8 cellular contexts compared by ENCODE assay signal in genomic region chr11:128587415-128587814, GRCh38. TPM values are rescaled to one million over a fixed set of nuclear protein-coding genes. Genes with fewer than 3 reads are reported as not detected.
DNase-seq lines count a peak whose midpoint lies in the region; ATAC-seq and TF ChIP-seq lines count a peak whose summit lies in the region.

TSS of gene ETS1 (minus strand) at chr11:128587558. CDS start at chr11:128573130, 14,428 bp downstream.

- H3K4me1 Mint-ChIP-seq in neural progenitor cell = peaks cover 29% of the 10 kb centered on the region

- no TSS peak for BruUV-seq in PC-3 (replicated peaks; lab: Mats Ljungman, UMichigan)

- H3K9me3 ChIP-seq in PC-3 (ENCODE audit: low read length) = no peaks in the 10 kb centered on the region
- no peaks in the 10 kb centered on the region for H3K9me3 ChIP-seq in neural progenitor cell (ENCODE audit: low read depth)

- H3K27ac Mint-ChIP-seq in neural progenitor cell = no peak within 1 kb of the TSS

- H3K4me2 ChIP-seq in PC-3 (ENCODE audit: low read length) (peak within 1 kb of the TSS; percentile 78), neural progenitor cell (peak within 1 kb of the TSS; percentile 67)

- TF ChIP-seq CTCF in PC-3 (conservative IDR thresholded peaks at IDR 0.05; ENCODE audit: low read depth, low read length) (no peak), fibroblast of the aortic adventitia (IDR thresholded peaks at IDR 0.05; ENCODE audit: insufficient read depth, low read length) (no peak), neural progenitor cell (IDR thresholded peaks at IDR 0.05) (no peak)

- peaks cover 43% of the 10 kb centered on the region for H3K27me3 Mint-ChIP-seq in neural progenitor cell (ENCODE audit: insufficient read depth, low read depth)

- intact Hi-C loops in PC-3 (cut with micrococcal nuclease) = no loop called here

- H3K27me3 ChIP-seq in PC-3 (ENCODE audit: low read length) = no peaks in the 10 kb centered on the region
- H3K27me3 ChIP-seq in neural progenitor cell = peaks cover 54% of the 10 kb centered on the region

- H3K79me2 ChIP-seq in PC-3 (ENCODE audit: low read length) (no peaks in the 10 kb centered on the region), neural progenitor cell (ENCODE audit: low read depth) (no peaks in the 10 kb centered on the region)

- H3K27ac ChIP-seq in PC-3 (ENCODE audit: low read length) = no peak within 1 kb of the TSS
- no peak within 1 kb of the TSS for H3K27ac ChIP-seq in neural progenitor cell

- no peaks in the 10 kb centered on the region for H3K36me3 Mint-ChIP-seq in neural progenitor cell

- H3K36me3 ChIP-seq in PC-3 (ENCODE audit: low read depth, low read length) (no peaks in the 10 kb centered on the region), neural progenitor cell (no peaks in the 10 kb centered on the region)

- peak; percentile 35 for ATAC-seq in PC-3
- no peak for ATAC-seq in HG03139 (IDR thresholded peaks at IDR 0.05; ENCODE audit: unreplicated experiment)
- no peak for ATAC-seq in GM19463 (IDR thresholded peaks at IDR 0.05; ENCODE audit: unreplicated experiment)

- H3K4me3 ChIP-seq in PC-3 (ENCODE audit: low read length) (peak within 1 kb of the TSS; percentile 62), fibroblast of the aortic adventitia (ENCODE audit: low read depth, low read length) (peak within 1 kb of the TSS; percentile 1), neural progenitor cell (peak within 1 kb of the TSS; percentile 10)

- H3K9ac ChIP-seq in PC-3 (ENCODE audit: low read length) (no peak within 1 kb of the TSS), neural progenitor cell (no peak within 1 kb of the TSS)

- H3K4me3 Mint-ChIP-seq in neural progenitor cell = peak within 1 kb of the TSS; percentile 75

- H4K20me1 ChIP-seq in PC-3 (ENCODE audit: low read length) (no peaks in the 10 kb centered on the region), neural progenitor cell (ENCODE audit: low read depth) (peaks cover 7% of the 10 kb centered on the region)

- H3K4me1 ChIP-seq in PC-3 (ENCODE audit: insufficient read depth, low read length) (peaks cover 11% of the 10 kb centered on the region), neural progenitor cell (peaks cover 31% of the 10 kb centered on the region)

- peaks cover 6% of the 10 kb centered on the region for H3K9me3 Mint-ChIP-seq in neural progenitor cell

- CTCF ChIA-PET in PC-3 (lab: Charles Lee) (interaction anchor here (0.6 kb wide), 1 partner anchor 454 kb away, joined by 4 read pairs; no protein-coding TSS in a partner anchor), HEK293T (lab: Yijun Ruan, JAX) (no interaction called here)

- H2AFZ ChIP-seq in PC-3 (ENCODE audit: low read length) (peak within 1 kb of the TSS; percentile 76), neural progenitor cell (replicated peaks) (no peak within 1 kb of the TSS)

- POLR2A ChIA-PET in PC-3 (lab: Charles Lee; ENCODE audit: unreplicated experiment) (no interaction called here), HEK293T (lab: Yijun Ruan, JAX) (no interaction called here)

- DNase-seq in Daoy (ENCODE audit: low read depth) = peak; percentile 29
- DNase-seq in PC-3 = peak; percentile 76
- DNase-seq in fibroblast of the aortic adventitia (ENCODE audit: low read depth) = no peak
- DNase-seq in neural progenitor cell (ENCODE audit: low spot score) = peak; percentile 49
- DNase-seq in HEK293T (ENCODE audit: extremely low spot score) = no peak
- no peak for DNase-seq in stimulated activated CD4-positive, alpha-beta T cell treated with anti-CD3 and anti-CD28 coated beads, Interleukin-1b, Interleukin-23, amount 100 ng/mL, for 48 hours

- H3F3A ChIP-seq in PC-3 (ENCODE audit: low read length, unreplicated experiment) = no peaks in the 10 kb centered on the region
- H3F3A ChIP-seq in neural progenitor cell (ENCODE audit: low read depth) = peaks cover 7% of the 10 kb centered on the region

- H3K9me2 ChIP-seq in PC-3 (replicated peaks; ENCODE audit: low read length) = no peaks in the 10 kb centered on the region

TF ChIP-seq in HEK293T, 16 proteins besides CTCF, POLR2A, EP300 and RAD21:
- no peak for TF ChIP-seq CTBP1 (IDR thresholded peaks at IDR 0.05; ENCODE audit: borderline replicate concordance)
- TF ChIP-seq HDGF (IDR thresholded peaks at IDR 0.05; ENCODE audit: borderline replicate concordance) = no peak
- TF ChIP-seq TARDBP (IDR thresholded peaks at IDR 0.05) = no peak
- TF ChIP-seq FOXK2 (IDR thresholded peaks at IDR 0.05) = no peak
- no peak for TF ChIP-seq FOXM1 (IDR thresholded peaks at IDR 0.05; ENCODE audit: borderline replicate concordance)
- no peak for TF ChIP-seq NFRKB (IDR thresholded peaks at IDR 0.05)
- no peak for TF ChIP-seq FOXA1 (IDR thresholded peaks at IDR 0.05)
- no peak for TF ChIP-seq ZNF384 (IDR thresholded peaks at IDR 0.05)
- TF ChIP-seq BHLHE40 (IDR thresholded peaks at IDR 0.05; ENCODE audit: borderline replicate concordance) = no peak
- no peak for TF ChIP-seq SP1 (IDR thresholded peaks at IDR 0.05)
- TF ChIP-seq SUZ12 (IDR thresholded peaks at IDR 0.05) = no peak
- no peak for TF ChIP-seq L3MBTL2 (conservative IDR thresholded peaks at IDR 0.05)

RNA-seq across cellular contexts. Expression of gene ETS1, which starts in this region (rescaled TPM):
- total RNA-seq in Daoy (2014; rRNA removed; shearing (Covaris generic)) = 46.2 and 70.7 TPM in 2 replicates
- 52.0 and 59.5 TPM in 2 replicates for total RNA-seq in PC-3 (2014; rRNA removed)
- 35.5 and 35.7 TPM in 2 replicates for total RNA-seq in fibroblast of the aortic adventitia (ENCODE audit: low replicate concordance)
- 0.54 and 0.93 TPM in 2 replicates for total RNA-seq in neural progenitor cell (ENCODE audit: low replicate concordance)

Comparison
In these comparisons a context has a peak if more than half of its experiments do, and no peak if none do; other contexts are left out.
1. RNA of gene ETS1 (total RNA-seq): 46.2 to 70.7 TPM in Daoy, 52.0 to 59.5 TPM in PC-3 and 35.5 to 35.7 TPM in fibroblast of the aortic adventitia; 0.54 to 0.93 TPM in neural progenitor cell; every median in the first group is over 10 times any median in the second.
2. Peak in DNase-seq, H3K4me3 ChIP-seq and H3K4me2 ChIP-seq in neural progenitor cell; RNA of the gene not detected or under 1 TPM.
3. DNase-seq: peak in Daoy (single experiment) and PC-3 (single experiment); none in fibroblast of the aortic adventitia (single experiment), HEK293T (single experiment) and stimulated activated CD4-positive, alpha-beta T cell treated with anti-CD3 and anti-CD28 coated beads, Interleukin-1b, Interleukin-23, amount 100 ng/mL, for 48 hours (single experiment).
4. H3K4me3 ChIP-seq: peak in every context shown above with its lines; median percentile 62 in PC-3; 10 in neural progenitor cell; 1 in fibroblast of the aortic adventitia.